12 cellular contexts compared by ENCODE assay signal in the genomic region with DNA sequence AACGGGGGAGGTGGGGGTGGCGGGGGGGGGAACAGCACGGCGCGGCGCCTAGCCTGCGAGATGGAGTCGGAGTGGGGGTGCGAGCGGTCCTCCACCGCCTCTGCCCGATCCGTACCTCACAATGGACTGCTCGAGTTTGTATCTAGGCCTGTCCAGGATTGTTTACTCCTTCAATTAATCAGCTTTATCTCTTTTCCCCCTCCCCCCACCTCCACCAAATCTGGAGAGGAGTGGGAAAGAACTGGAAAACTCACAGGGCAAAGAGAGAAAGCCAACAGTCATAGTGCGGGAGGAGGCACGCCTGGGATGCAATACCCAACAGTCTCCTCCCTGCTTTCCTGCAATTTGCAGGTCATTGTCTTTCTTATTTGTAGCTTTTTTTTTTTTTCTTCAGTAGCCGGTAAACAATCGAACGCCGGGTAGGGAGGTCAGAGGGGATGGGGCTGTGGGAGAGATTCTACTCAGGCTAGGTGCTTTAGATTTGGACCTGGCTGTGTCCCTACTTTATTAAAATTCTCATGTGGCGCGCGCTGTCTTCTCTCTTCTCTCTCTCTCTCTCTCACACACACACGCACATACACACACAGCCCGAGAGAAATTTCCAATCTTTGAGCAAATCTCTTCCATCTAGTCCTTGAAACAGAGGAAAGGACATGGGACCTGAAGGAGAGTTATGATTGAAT. TPM values are rescaled to one million over a fixed set of nuclear protein-coding genes. Genes with fewer than 3 reads are reported as not detected.
A peak's percentile ranks its signal among the peaks of the same experiment; 100 is the strongest.
DNase-seq lines count a peak whose midpoint lies in the region; ATAC-seq and TF ChIP-seq lines count a peak whose summit lies in the region.
"Had no signal": no experiment of that assay in that cellular context is flagged by ENCODE, and none has a peak within 500 bp of the region (broad histone marks: within the 10 kb centered on the region; RNA-seq: fewer than 3 reads in every experiment).

No MANE protein-coding gene starts in this region.

- peak overlapping the region; percentile 7 to 97 (median 77) for H3K27ac ChIP-seq in heart right ventricle

- no peak for DNase-seq in BE2C
- no peak for DNase-seq in WTC11 (ENCODE audit: low spot score)
- DNase-seq in heart right ventricle: no peak
- no peak for DNase-seq in neural crest cell (ENCODE audit: low read depth, low spot score)
- no peak for DNase-seq in lower leg skin (ENCODE audit: low spot score in 2 of 2)
- DNase-seq in activated CD4-positive, alpha-beta T cell treated with anti-CD3 and anti-CD28 coated beads for 36 hours: no peak
- no peak for DNase-seq in SKM-1 (lab: John Stamatoyannopoulos, UW; ENCODE audit: unreplicated experiment)
- DNase-seq: Kasumi-1; PC-3; stimulated activated CD4-positive, alpha-beta T cell treated with anti-CD3 and anti-CD28 coated beads, Interleukin-4, amount 100 ng/mL, for 4 hours; T1000 had no signal

- WGBS in heart right ventricle, 2 donors: 17 to 28% methylated on average over 24 to 25 of the region's 25 CpGs
- 57 to 73% methylated on average over 25 of the region's 25 CpGs for WGBS in lower leg skin, 2 donors

- no peak for TF ChIP-seq POLR2A in lower leg skin (IDR thresholded peaks at IDR 0.05)

- H3K4me3 ChIP-seq in BE2C (ENCODE audit: low read depth, low read length) (peak overlapping the region; percentile 79), heart right ventricle (peak overlapping the region in 8 of 10 donors; percentile 14 to 48 (median 43)), lower leg skin (ENCODE audit: low read depth, poor library complexity, severe bottlenecking) (no peak overlapping the region)

- CTCF ChIA-PET in WTC11 (lab: Charles Lee): interaction anchor here (0.6 to 3.8 kb wide), 11 partner anchors 13 to 606 kb away, joined by 3 to 31 read pairs (median 4); no protein-coding TSS in a partner anchor
- CTCF ChIA-PET in activated CD4-positive, alpha-beta T cell treated with anti-CD3 and anti-CD28 coated beads for 36 hours (lab: Charles Lee): interaction anchor here (0.7 kb wide), 1 partner anchor 1324 kb away, joined by 3 read pairs; no protein-coding TSS in a partner anchor

- POLR2A ChIA-PET in WTC11 (lab: Charles Lee): interaction anchor here (0.6 to 0.7 kb wide), 3 partner anchors 10 to 1679 kb away, joined by 3 read pairs; no protein-coding TSS in a partner anchor
- POLR2A ChIA-PET in activated CD4-positive, alpha-beta T cell treated with anti-CD3 and anti-CD28 coated beads for 36 hours (lab: Charles Lee): no interaction called here

- H3K27me3 ChIP-seq in BE2C (no peaks in the 10 kb centered on the region), heart right ventricle (peaks cover 0 to 100% (median 62%) of the 10 kb centered on the region in 7 donors)

- ATAC-seq in WTC11 (peak; percentile 35), heart right ventricle (no peak), HG02642 (IDR thresholded peaks at IDR 0.05; ENCODE audit: poor library complexity, unreplicated experiment) (no peak)
- no peak for ATAC-seq in activated CD4-positive, alpha-beta T cell treated with anti-CD3 and anti-CD28 coated beads for 36 hours
- ATAC-seq: PC-3 had no signal

- H3K27ac Mint-ChIP-seq in WTC11: no peak overlapping the region
- no peak overlapping the region for H3K27ac Mint-ChIP-seq in neural crest cell (ENCODE audit: unreplicated experiment)
- no peak overlapping the region for H3K27ac Mint-ChIP-seq in activated CD4-positive, alpha-beta T cell treated with anti-CD3 and anti-CD28 coated beads for 36 hours

- H3K9me3 Mint-ChIP-seq in WTC11 (no peaks in the 10 kb centered on the region), neural crest cell (no peaks in the 10 kb centered on the region)
- H3K9me3 Mint-ChIP-seq in activated CD4-positive, alpha-beta T cell treated with anti-CD3 and anti-CD28 coated beads for 36 hours (ENCODE audit: low read depth): peaks cover 5% of the 10 kb centered on the region

- intact Hi-C loops in heart right ventricle (cut with DNase I) (loop anchor here in 6 of 10 donors (2.0 to 10.0 kb wide), 9 partner anchors 220 to 1592 kb away; partner anchors contain the start of gene CDIN1 (in 2 of the 6)), lower leg skin (cut with DNase I; ENCODE audit: low total_unique reads) (no loop called here)
- intact Hi-C loops in activated CD4-positive, alpha-beta T cell treated with anti-CD3 and anti-CD28 coated beads for 36 hours (cut with DNase I, micrococcal nuclease): loop anchor here in 1 of 2 experiments (2.0 to 10.0 kb wide), 2 partner anchors 224 to 602 kb away; no protein-coding TSS in a partner anchor

- peaks cover 99% of the 10 kb centered on the region for H3K27me3 Mint-ChIP-seq in WTC11 (ENCODE audit: low read depth)
- H3K27me3 Mint-ChIP-seq in neural crest cell (ENCODE audit: low read depth): peaks cover 100% of the 10 kb centered on the region
- H3K27me3 Mint-ChIP-seq in activated CD4-positive, alpha-beta T cell treated with anti-CD3 and anti-CD28 coated beads for 36 hours: peaks cover 89% of the 10 kb centered on the region

- H3K4me1 Mint-ChIP-seq in WTC11: peaks cover 79% of the 10 kb centered on the region
- peaks cover 62% of the 10 kb centered on the region for H3K4me1 Mint-ChIP-seq in neural crest cell
- peaks cover 20% of the 10 kb centered on the region for H3K4me1 Mint-ChIP-seq in activated CD4-positive, alpha-beta T cell treated with anti-CD3 and anti-CD28 coated beads for 36 hours

- no peaks in the 10 kb centered on the region for H3K36me3 Mint-ChIP-seq in WTC11
- H3K36me3 Mint-ChIP-seq in neural crest cell (ENCODE audit: low read depth): no peaks in the 10 kb centered on the region
- H3K36me3 Mint-ChIP-seq in activated CD4-positive, alpha-beta T cell treated with anti-CD3 and anti-CD28 coated beads for 36 hours (ENCODE audit: low read depth): peaks cover 3% of the 10 kb centered on the region

- peaks cover 24% of the 10 kb centered on the region for H3K4me1 ChIP-seq in BE2C
- H3K4me1 ChIP-seq in heart right ventricle: peaks cover 0 to 23% (median 7%) of the 10 kb centered on the region in 9 donors

- TF ChIP-seq CTCF in BE2C (IDR thresholded peaks at IDR 0.05; ENCODE audit: low read depth, low read length) (no peak), WTC11 (IDR thresholded peaks at IDR 0.05) (no peak), heart right ventricle (IDR thresholded peaks at IDR 0.05) (no peak), neural crest cell (conservative IDR thresholded peaks at IDR 0.05) (no peak), lower leg skin (IDR thresholded peaks at IDR 0.05) (no peak)

- H3K9me3 ChIP-seq in BE2C (no peaks in the 10 kb centered on the region), heart right ventricle (no peaks in the 10 kb centered on the region)

- H3K4me3 Mint-ChIP-seq in WTC11 (peak overlapping the region; percentile 79), neural crest cell (peak overlapping the region; percentile 29)
- no peak overlapping the region for H3K4me3 Mint-ChIP-seq in activated CD4-positive, alpha-beta T cell treated with anti-CD3 and anti-CD28 coated beads for 36 hours

- H3K36me3 ChIP-seq in BE2C (no peaks in the 10 kb centered on the region), heart right ventricle (no peaks in the 10 kb centered on the region)

TF ChIP-seq in WTC11, 78 proteins besides CTCF, POLR2A, EP300 and RAD21:
- TF ChIP-seq FOXP4 (CRISPR knock-in tag; IDR thresholded peaks at IDR 0.05): peak; percentile 48; the same call in 1 of the 2 replicates
- no peak for TF ChIP-seq ZNF138 (CRISPR knock-in tag; conservative IDR thresholded peaks at IDR 0.05)
- no peak for TF ChIP-seq ATF1 (CRISPR knock-in tag; IDR thresholded peaks at IDR 0.05)
- TF ChIP-seq OVOL2 (CRISPR knock-in tag; IDR thresholded peaks at IDR 0.05; ENCODE audit: borderline replicate concordance): no peak
- no peak for TF ChIP-seq JUN (CRISPR knock-in tag; IDR thresholded peaks at IDR 0.05)
- TF ChIP-seq RELA (CRISPR knock-in tag; IDR thresholded peaks at IDR 0.05; ENCODE audit: borderline replicate concordance): no peak
- TF ChIP-seq JAZF1 (CRISPR knock-in tag; IDR thresholded peaks at IDR 0.05): no peak

RNA-seq across cellular contexts. Expression of gene MEIS2, which starts 6.9 kb away (rescaled TPM):
- polyA plus RNA-seq in BE2C (2012; ENCODE audit: insufficient read depth, insufficient read length, low read depth): 57.9 TPM
- 0.30 to 1.2 TPM (median 0.57 TPM) in 3 replicates for total RNA-seq in WTC11 (2021)
- 10 to 100 TPM; 34.0 to 64.5 (median 48.5) TPM for total RNA-seq in heart right ventricle
- polyA plus RNA-seq in heart right ventricle: 10 to 100 TPM; 21.1 to 50.1 TPM
- 58.5 and 59.5 TPM in 2 replicates for total RNA-seq in neural crest cell
- 10 to 100 TPM; 12.9 to 18.5 (median 15.8) TPM for total RNA-seq in lower leg skin
- not detected for total RNA-seq in activated CD4-positive, alpha-beta T cell treated with anti-CD3 and anti-CD28 coated beads for 36 hours
